In genomic region chr5:161562446-161562845, GRCh38 we compare ENCODE assay signal across 10 cellular contexts. TPM values are rescaled to one million over a fixed set of nuclear protein-coding genes. Genes with fewer than 3 reads are reported as not detected.
"Had no signal": no experiment of that assay in that cellular context is flagged by ENCODE, and none has a peak within 500 bp of the region (broad histone marks: within the 10 kb centered on the region; RNA-seq: fewer than 3 reads in every experiment).

No MANE protein-coding gene starts in this region.

- FAIRE-seq: H1, H54, HTR-8/SVneo, K562 had no signal

- H3K4me3 ChIP-seq: GM23338, K562 had no signal

- DNase-seq: H9, HCEC 1CT, IMR-90, KG1 had no signal

- H3K4me2 ChIP-seq: GM23338 had no signal

- ATAC-seq: GM23338, K562 had no signal

- H2AFZ ChIP-seq: GM23338 had no signal

RNA-seq across cellular contexts. Expression of gene GABRB2, which starts 15.9 kb away (rescaled TPM):
- total RNA-seq: HT-29, IMR-90, K562 had no signal
- polyA plus RNA-seq: IMR-90, K562 had no signal
